Comparison of ENCODE assay signal across 8 cellular contexts in the genomic region with DNA sequence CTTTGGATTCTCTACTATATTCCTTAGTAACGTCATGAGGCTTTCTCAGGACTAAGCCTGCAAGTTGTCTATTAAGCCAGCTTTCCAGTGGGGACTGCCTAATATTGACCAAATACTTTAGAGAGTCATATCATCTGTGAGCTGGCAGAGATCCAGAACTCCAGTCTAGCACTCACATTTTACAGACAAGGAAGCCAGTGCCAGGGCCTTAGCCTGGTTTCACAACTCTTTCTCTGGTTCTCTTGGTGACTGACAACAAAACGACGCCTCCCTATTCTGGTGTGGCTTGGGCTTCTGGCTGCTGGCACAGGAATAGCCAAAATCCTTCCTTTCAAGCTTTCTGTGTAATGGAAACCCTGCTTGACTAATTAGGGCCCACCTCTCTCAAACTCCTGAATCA.
DNase-seq lines count a peak whose midpoint lies in the region; ATAC-seq, FAIRE-seq and TF ChIP-seq lines count a peak whose summit lies in the region.

No MANE protein-coding gene starts in this region.

- H3K4me3 ChIP-seq in colonic mucosa (no peak overlapping the region), muscle layer of duodenum (ENCODE audit: low read depth in 1 of 2, low read length in 2 of 2) (no peak overlapping the region)

- no peak for FAIRE-seq in GM12891 (lab: Jason Lieb, UNC)

- H3K27me3 Mint-ChIP-seq in activated T-helper 17 cell treated with anti-CD3 and anti-CD28 coated beads, Interleukin-2, amount 50 U/mL, for 72 hours: no peaks in the 10 kb centered on the region

- H3K4me1 ChIP-seq in colonic mucosa (peaks cover 14% of the 10 kb centered on the region), muscle layer of duodenum (ENCODE audit: control insufficient read depth in 1 of 2, insufficient read depth in 2 of 2, low read length in 2 of 2) (peaks cover 15 to 22% of the 10 kb centered on the region in 2 donors)

- ATAC-seq in activated T-helper 17 cell treated with anti-CD3 and anti-CD28 coated beads, Interleukin-2, amount 50 U/mL, for 72 hours (replicated peaks): no peak

- TF ChIP-seq CTCF in colonic mucosa (IDR thresholded peaks at IDR 0.05): no peak

- H3K36me3 Mint-ChIP-seq in activated T-helper 17 cell treated with anti-CD3 and anti-CD28 coated beads, Interleukin-2, amount 50 U/mL, for 72 hours (ENCODE audit: low read depth): no peaks in the 10 kb centered on the region

- H3K4me1 Mint-ChIP-seq in activated T-helper 17 cell treated with anti-CD3 and anti-CD28 coated beads, Interleukin-2, amount 50 U/mL, for 72 hours: no peaks in the 10 kb centered on the region

- no peaks in the 10 kb centered on the region for H3K9me3 ChIP-seq in colonic mucosa
- no peaks in the 10 kb centered on the region for H3K9me3 ChIP-seq in muscle layer of duodenum (ENCODE audit: control insufficient read depth in 1 of 2, low read length in 2 of 2)

- DNase-seq in COLO668 (lab: John Stamatoyannopoulos, UW; ENCODE audit: unreplicated experiment) (peak; percentile 86), NCI-H2171 (lab: John Stamatoyannopoulos, UW) (peak; percentile 21), colonic mucosa (peak; percentile 83), SW 1271 (lab: John Stamatoyannopoulos, UW) (no peak), GM12891 (ENCODE audit: insufficient read length, low spot score) (no peak), NCI-H526 (lab: John Stamatoyannopoulos, UW) (no peak)

- H3K9ac ChIP-seq in colonic mucosa (ENCODE audit: low read depth in 2 of 2, low read length in 2 of 2): no peak overlapping the region

- H3K4me3 Mint-ChIP-seq in activated T-helper 17 cell treated with anti-CD3 and anti-CD28 coated beads, Interleukin-2, amount 50 U/mL, for 72 hours: no peak overlapping the region

- intact Hi-C loops in colonic mucosa (cut with DNase I): loop anchor here (2.0 to 10.0 kb wide), 3 partner anchors 77 to 187 kb away; no protein-coding TSS in a partner anchor

- H3K27ac ChIP-seq in colonic mucosa (peak overlapping the region; percentile 19), muscle layer of duodenum (ENCODE audit: low read length) (peak overlapping the region; percentile 11)

- H3K27me3 ChIP-seq in colonic mucosa: no peaks in the 10 kb centered on the region
- no peaks in the 10 kb centered on the region for H3K27me3 ChIP-seq in muscle layer of duodenum (ENCODE audit: low read depth, low read length)

- H3K36me3 ChIP-seq in colonic mucosa: no peaks in the 10 kb centered on the region
- no peaks in the 10 kb centered on the region for H3K36me3 ChIP-seq in muscle layer of duodenum (ENCODE audit: control insufficient read depth in 1 of 2, insufficient read depth in 2 of 2, low read length in 2 of 2)

- no peaks in the 10 kb centered on the region for H3K9me3 Mint-ChIP-seq in activated T-helper 17 cell treated with anti-CD3 and anti-CD28 coated beads, Interleukin-2, amount 50 U/mL, for 72 hours

- TF ChIP-seq POLR2A in GM12891 (IDR thresholded peaks at IDR 0.05; ENCODE audit: low read depth, low read length): no peak

- no peak overlapping the region for H3K27ac Mint-ChIP-seq in activated T-helper 17 cell treated with anti-CD3 and anti-CD28 coated beads, Interleukin-2, amount 50 U/mL, for 72 hours

TF ChIP-seq in GM12891, 5 proteins besides CTCF, POLR2A, EP300 and RAD21:
- TF ChIP-seq PAX5 (IDR thresholded peaks at IDR 0.05; ENCODE audit: insufficient read depth, low read length, severe bottlenecking) (no peak), POLR2AphosphoS5 (IDR thresholded peaks at IDR 0.05; ENCODE audit: low read depth, low read length) (no peak), TAF1 (IDR thresholded peaks at IDR 0.05; ENCODE audit: low read depth, low read length) (no peak), POU2F2 (IDR thresholded peaks at IDR 0.05; ENCODE audit: low read depth, low read length) (no peak), SPI1 (IDR thresholded peaks at IDR 0.05; ENCODE audit: low read depth, low read length) (no peak)

Comparison
In these comparisons a context has a peak if more than half of its experiments do, and no peak if none do; other contexts are left out.
1. DNase-seq: peak in COLO668 (single experiment), NCI-H2171 (single experiment) and colonic mucosa (single experiment); none in SW 1271 (0 of 2), GM12891 (single experiment) and NCI-H526 (0 of 2).